1 cellular context compared by ENCODE assay signal in the genomic region with DNA sequence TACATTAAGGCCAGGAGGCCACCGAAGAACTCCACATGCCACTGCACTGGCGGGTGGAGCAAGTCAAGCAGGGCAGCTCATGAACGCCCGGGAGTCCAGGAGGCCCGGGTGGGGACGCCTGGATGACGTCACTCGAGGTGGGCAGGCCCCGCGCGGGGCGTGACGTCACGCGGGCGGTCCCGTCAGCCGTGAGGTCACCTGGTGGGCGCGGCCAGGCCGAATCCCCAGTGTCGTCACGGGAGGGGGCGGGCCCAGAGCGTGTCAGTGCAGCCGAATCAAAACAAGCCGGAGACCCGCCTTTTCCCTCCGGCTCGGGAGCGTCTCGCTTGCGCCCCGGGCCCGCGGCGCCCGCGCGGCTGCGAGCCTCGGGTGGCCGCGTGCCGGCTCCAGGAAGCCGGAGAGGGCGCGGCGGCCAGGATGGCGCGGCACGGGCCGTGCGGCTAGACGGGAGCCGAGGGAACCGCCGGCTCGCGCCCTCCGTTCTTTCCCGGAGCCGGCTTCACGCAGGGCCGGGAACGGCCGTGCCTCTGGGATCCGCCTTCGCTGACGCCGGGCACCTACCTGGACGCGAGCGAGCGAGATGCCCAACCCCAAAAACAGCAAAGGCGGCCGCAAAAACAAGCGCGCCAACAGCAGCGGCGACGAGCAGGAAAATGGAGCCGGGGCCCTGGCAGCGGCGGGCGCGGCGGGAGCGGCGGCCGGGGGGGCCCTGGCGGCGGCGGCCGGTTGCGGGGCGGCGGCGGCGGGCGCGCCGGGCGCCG.
TF ChIP-seq lines count a peak whose summit lies in the region.

A gene with protein sequence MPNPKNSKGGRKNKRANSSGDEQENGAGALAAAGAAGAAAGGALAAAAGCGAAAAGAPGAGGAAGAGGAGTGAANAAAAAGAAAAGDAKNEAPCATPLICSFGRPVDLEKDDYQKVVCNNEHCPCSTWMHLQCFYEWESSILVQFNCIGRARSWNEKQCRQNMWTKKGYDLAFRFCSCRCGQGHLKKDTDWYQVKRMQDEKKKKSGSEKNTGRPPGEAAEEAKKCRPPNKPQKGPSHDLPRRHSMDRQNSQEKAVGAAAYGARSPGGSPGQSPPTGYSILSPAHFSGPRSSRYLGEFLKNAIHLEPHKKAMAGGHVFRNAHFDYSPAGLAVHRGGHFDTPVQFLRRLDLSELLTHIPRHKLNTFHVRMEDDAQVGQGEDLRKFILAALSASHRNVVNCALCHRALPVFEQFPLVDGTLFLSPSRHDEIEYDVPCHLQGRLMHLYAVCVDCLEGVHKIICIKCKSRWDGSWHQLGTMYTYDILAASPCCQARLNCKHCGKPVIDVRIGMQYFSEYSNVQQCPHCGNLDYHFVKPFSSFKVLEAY (plus strand): TSS at position 264 of the 761 bp plus-strand sequence. CDS start 317 bp downstream, at position 581.

TF ChIP-seq in HEK293, 187 proteins besides CTCF, POLR2A, EP300 and RAD21 (continued from another document and continues in another):
- TF ChIP-seq, protein P1, sequence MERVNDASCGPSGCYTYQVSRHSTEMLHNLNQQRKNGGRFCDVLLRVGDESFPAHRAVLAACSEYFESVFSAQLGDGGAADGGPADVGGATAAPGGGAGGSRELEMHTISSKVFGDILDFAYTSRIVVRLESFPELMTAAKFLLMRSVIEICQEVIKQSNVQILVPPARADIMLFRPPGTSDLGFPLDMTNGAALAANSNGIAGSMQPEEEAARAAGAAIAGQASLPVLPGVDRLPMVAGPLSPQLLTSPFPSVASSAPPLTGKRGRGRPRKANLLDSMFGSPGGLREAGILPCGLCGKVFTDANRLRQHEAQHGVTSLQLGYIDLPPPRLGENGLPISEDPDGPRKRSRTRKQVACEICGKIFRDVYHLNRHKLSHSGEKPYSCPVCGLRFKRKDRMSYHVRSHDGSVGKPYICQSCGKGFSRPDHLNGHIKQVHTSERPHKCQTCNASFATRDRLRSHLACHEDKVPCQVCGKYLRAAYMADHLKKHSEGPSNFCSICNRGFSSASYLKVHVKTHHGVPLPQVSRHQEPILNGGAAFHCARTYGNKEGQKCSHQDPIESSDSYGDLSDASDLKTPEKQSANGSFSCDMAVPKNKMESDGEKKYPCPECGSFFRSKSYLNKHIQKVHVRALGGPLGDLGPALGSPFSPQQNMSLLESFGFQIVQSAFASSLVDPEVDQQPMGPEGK (tag by site-specific recombination; IDR thresholded peaks at IDR 0.05) = peak; percentile 83
- TF ChIP-seq ZNF404 (tag by site-specific recombination; IDR thresholded peaks at IDR 0.05) (no peak), RBAK (tag by site-specific recombination; IDR thresholded peaks at IDR 0.05) (peak; percentile 73), ZNF660 (tag by site-specific recombination; IDR thresholded peaks at IDR 0.05) (peak; percentile 86; the same call in 1 of the 2 replicates), EGR2 (tag by site-specific recombination; IDR thresholded peaks at IDR 0.05; ENCODE audit: low read depth) (peak; percentile 26; the same call in 1 of the 2 replicates), ZNF473 (tag by site-specific recombination; IDR thresholded peaks at IDR 0.05) (no peak), ZNF23 (tag by site-specific recombination; IDR thresholded peaks at IDR 0.05; ENCODE audit: borderline replicate concordance) (no peak), ZNF830 (tag by site-specific recombination; IDR thresholded peaks at IDR 0.05; ENCODE audit: low read depth) (no peak), SP3 (tag by site-specific recombination; IDR thresholded peaks at IDR 0.05) (peak; percentile 89), ZNF501 (tag by site-specific recombination; IDR thresholded peaks at IDR 0.05) (peak; percentile 67; the same call in 1 of the 2 replicates), ZNF274 (IDR thresholded peaks at IDR 0.05; ENCODE audit: low read length) (no peak), ZNF274 (tag by site-specific recombination; IDR thresholded peaks at IDR 0.05; ENCODE audit: borderline replicate concordance) (no peak), ZNF521 (tag by site-specific recombination; IDR thresholded peaks at IDR 0.05) (no peak), ZNF248 (tag by site-specific recombination; IDR thresholded peaks at IDR 0.05) (no peak), ZNF16 (tag by site-specific recombination; IDR thresholded peaks at IDR 0.05; ENCODE audit: low read depth) (no peak), ZNF747 (tag by site-specific recombination; IDR thresholded peaks at IDR 0.05) (no peak), GLIS2 (tag by site-specific recombination; IDR thresholded peaks at IDR 0.05) (peak; percentile 85), ZNF138 (tag by site-specific recombination; IDR thresholded peaks at IDR 0.05; ENCODE audit: borderline replicate concordance) (no peak), ZNF391 (tag by site-specific recombination; IDR thresholded peaks at IDR 0.05; ENCODE audit: borderline replicate concordance, low read depth) (peak; percentile 33; the same call in 1 of the 2 replicates), MYNN (tag by site-specific recombination; IDR thresholded peaks at IDR 0.05; ENCODE audit: borderline replicate concordance) (no peak), REPIN1 (tag by site-specific recombination; IDR thresholded peaks at IDR 0.05; ENCODE audit: low read depth) (0 out of 2 replicates have a peak, but pooled peaks have one; percentile 31), ZFP69B (tag by site-specific recombination; IDR thresholded peaks at IDR 0.05) (peak; percentile 70; the same call in 1 of the 2 replicates), ZNF585B (tag by site-specific recombination; IDR thresholded peaks at IDR 0.05) (no peak), ZNF658 (tag by site-specific recombination; IDR thresholded peaks at IDR 0.05) (no peak), ZBTB17 (tag by site-specific recombination; IDR thresholded peaks at IDR 0.05) (peak; percentile 36; the same call in 1 of the 2 replicates), ZNF596 (tag by site-specific recombination; IDR thresholded peaks at IDR 0.05) (no peak), ZNF677 (tag by site-specific recombination; IDR thresholded peaks at IDR 0.05) (no peak)
- TF ChIP-seq, protein P2, sequence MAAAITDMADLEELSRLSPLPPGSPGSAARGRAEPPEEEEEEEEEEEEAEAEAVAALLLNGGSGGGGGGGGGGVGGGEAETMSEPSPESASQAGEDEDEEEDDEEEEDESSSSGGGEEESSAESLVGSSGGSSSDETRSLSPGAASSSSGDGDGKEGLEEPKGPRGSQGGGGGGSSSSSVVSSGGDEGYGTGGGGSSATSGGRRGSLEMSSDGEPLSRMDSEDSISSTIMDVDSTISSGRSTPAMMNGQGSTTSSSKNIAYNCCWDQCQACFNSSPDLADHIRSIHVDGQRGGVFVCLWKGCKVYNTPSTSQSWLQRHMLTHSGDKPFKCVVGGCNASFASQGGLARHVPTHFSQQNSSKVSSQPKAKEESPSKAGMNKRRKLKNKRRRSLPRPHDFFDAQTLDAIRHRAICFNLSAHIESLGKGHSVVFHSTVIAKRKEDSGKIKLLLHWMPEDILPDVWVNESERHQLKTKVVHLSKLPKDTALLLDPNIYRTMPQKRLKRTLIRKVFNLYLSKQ (tag by site-specific recombination; IDR thresholded peaks at IDR 0.05; ENCODE audit: borderline replicate concordance) = no peak
- TF ChIP-seq, protein P3, sequence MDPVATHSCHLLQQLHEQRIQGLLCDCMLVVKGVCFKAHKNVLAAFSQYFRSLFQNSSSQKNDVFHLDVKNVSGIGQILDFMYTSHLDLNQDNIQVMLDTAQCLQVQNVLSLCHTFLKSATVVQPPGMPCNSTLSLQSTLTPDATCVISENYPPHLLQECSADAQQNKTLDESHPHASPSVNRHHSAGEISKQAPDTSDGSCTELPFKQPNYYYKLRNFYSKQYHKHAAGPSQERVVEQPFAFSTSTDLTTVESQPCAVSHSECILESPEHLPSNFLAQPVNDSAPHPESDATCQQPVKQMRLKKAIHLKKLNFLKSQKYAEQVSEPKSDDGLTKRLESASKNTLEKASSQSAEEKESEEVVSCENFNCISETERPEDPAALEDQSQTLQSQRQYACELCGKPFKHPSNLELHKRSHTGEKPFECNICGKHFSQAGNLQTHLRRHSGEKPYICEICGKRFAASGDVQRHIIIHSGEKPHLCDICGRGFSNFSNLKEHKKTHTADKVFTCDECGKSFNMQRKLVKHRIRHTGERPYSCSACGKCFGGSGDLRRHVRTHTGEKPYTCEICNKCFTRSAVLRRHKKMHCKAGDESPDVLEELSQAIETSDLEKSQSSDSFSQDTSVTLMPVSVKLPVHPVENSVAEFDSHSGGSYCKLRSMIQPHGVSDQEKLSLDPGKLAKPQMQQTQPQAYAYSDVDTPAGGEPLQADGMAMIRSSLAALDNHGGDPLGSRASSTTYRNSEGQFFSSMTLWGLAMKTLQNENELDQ (tag by site-specific recombination; IDR thresholded peaks at IDR 0.05; ENCODE audit: low read depth) = no peak
- TF ChIP-seq, protein P4, sequence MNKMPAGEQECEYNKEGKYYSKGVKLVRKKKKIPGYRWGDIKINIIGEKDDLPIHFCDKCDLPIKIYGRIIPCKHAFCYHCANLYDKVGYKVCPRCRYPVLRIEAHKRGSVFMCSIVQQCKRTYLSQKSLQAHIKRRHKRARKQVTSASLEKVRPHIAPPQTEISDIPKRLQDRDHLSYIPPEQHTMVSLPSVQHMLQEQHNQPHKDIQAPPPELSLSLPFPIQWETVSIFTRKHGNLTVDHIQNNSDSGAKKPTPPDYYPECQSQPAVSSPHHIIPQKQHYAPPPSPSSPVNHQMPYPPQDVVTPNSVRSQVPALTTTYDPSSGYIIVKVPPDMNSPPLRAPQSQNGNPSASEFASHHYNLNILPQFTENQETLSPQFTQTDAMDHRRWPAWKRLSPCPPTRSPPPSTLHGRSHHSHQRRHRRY (tag by site-specific recombination; IDR thresholded peaks at IDR 0.05) = no peak
- TF ChIP-seq, protein P5, sequence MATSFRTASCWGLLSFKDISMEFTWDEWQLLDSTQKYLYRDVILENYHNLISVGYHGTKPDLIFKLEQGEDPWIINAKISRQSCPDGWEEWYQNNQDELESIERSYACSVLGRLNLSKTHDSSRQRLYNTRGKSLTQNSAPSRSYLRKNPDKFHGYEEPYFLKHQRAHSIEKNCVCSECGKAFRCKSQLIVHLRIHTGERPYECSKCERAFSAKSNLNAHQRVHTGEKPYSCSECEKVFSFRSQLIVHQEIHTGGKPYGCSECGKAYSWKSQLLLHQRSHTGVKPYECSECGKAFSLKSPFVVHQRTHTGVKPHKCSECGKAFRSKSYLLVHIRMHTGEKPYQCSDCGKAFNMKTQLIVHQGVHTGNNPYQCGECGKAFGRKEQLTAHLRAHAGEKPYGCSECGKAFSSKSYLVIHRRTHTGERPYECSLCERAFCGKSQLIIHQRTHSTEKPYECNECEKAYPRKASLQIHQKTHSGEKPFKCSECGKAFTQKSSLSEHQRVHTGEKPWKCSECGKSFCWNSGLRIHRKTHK (tag by site-specific recombination; IDR thresholded peaks at IDR 0.05) = no peak
- TF ChIP-seq, protein P6, sequence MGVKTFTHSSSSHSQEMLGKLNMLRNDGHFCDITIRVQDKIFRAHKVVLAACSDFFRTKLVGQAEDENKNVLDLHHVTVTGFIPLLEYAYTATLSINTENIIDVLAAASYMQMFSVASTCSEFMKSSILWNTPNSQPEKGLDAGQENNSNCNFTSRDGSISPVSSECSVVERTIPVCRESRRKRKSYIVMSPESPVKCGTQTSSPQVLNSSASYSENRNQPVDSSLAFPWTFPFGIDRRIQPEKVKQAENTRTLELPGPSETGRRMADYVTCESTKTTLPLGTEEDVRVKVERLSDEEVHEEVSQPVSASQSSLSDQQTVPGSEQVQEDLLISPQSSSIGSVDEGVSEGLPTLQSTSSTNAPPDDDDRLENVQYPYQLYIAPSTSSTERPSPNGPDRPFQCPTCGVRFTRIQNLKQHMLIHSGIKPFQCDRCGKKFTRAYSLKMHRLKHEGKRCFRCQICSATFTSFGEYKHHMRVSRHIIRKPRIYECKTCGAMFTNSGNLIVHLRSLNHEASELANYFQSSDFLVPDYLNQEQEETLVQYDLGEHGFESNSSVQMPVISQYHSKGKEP (tag by site-specific recombination; IDR thresholded peaks at IDR 0.05) = no peak
- TF ChIP-seq, protein P7, sequence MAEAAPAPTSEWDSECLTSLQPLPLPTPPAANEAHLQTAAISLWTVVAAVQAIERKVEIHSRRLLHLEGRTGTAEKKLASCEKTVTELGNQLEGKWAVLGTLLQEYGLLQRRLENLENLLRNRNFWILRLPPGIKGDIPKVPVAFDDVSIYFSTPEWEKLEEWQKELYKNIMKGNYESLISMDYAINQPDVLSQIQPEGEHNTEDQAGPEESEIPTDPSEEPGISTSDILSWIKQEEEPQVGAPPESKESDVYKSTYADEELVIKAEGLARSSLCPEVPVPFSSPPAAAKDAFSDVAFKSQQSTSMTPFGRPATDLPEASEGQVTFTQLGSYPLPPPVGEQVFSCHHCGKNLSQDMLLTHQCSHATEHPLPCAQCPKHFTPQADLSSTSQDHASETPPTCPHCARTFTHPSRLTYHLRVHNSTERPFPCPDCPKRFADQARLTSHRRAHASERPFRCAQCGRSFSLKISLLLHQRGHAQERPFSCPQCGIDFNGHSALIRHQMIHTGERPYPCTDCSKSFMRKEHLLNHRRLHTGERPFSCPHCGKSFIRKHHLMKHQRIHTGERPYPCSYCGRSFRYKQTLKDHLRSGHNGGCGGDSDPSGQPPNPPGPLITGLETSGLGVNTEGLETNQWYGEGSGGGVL (tag by site-specific recombination; IDR thresholded peaks at IDR 0.05) = no peak
